Comparison of ENCODE assay signal across 8 cellular contexts in the genomic region with DNA sequence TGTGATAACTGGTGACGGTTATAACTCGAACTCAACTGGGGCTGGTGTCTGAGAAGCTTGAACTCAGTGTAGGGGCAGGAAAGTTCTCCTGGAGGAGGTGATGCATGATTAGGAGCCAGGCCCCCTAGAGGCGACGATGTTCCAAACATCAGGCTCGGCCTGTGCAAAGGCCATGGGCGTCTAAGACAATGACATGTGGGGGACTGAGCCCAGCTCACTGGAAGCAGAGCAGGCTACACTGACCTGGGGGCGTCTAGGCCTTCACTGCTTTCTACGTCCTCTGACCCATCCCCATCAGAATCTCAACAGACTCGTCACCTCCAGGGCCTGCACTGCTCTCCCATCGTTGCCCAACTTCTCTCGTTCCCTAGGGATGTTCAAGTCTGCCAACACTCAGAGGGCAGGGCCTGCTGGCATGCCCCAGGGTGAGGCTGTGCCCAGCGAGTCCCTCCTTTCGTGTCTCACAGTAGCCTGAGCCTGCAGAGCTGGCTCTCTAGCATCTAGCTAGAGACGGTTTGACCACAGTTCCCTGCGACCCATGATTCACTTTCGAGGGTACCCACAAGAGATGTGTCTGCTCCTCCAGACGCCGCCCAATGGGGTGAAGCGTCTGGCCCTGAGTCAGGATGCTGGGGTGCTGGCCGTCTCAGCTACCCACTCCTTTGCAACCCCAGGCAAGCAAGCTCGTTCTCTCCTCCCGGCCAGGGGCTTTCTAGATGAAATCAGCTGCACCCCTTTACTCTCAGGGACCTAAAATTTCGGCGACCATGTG. TPM values are rescaled to one million over a fixed set of nuclear protein-coding genes. Genes with fewer than 3 reads are reported as not detected.
A peak's percentile ranks its signal among the peaks of the same experiment; 100 is the strongest.
DNase-seq lines count a peak whose midpoint lies in the region; ATAC-seq lines count a peak whose summit lies in the region.

No MANE protein-coding gene starts in this region.

- H3K36me3 ChIP-seq in effector memory CD4-positive, alpha-beta T cell (ENCODE audit: control insufficient read depth, insufficient read depth, low read length), result peaks cover 11% of the 10 kb centered on the region
- H3K36me3 ChIP-seq in mucosa of rectum (ENCODE audit: control insufficient read depth in 2 of 2, insufficient read depth in 2 of 2, low read length in 2 of 2), result peaks cover 5 to 12% of the 10 kb centered on the region in 2 donors

- peaks cover 23% of the 10 kb centered on the region for H3K36me3 Mint-ChIP-seq in stimulated activated memory B cell treated with anti-CD40 and anti-IgM and Interleukin-4, amounts not matched to agents 10 μg/mL and 1 μg/mL and 100 μg/mL, for 72 hours

- peak overlapping the region; percentile 99 for H3K4me3 Mint-ChIP-seq in stimulated activated memory B cell treated with anti-CD40 and anti-IgM and Interleukin-4, amounts not matched to agents 10 μg/mL and 1 μg/mL and 100 μg/mL, for 72 hours

- H3K4me3 ChIP-seq in effector memory CD4-positive, alpha-beta T cell (ENCODE audit: insufficient read depth, low read depth, low read length, poor library complexity, severe bottlenecking), result peak overlapping the region; percentile 86
- peak overlapping the region; percentile 90 to 93 for H3K4me3 ChIP-seq in mucosa of rectum (ENCODE audit: low read length in 2 of 2)

- H3K27me3 ChIP-seq in effector memory CD4-positive, alpha-beta T cell (replicated peaks; ENCODE audit: control insufficient read depth, insufficient read depth, low read length, poor library complexity, severe bottlenecking), result no peaks in the 10 kb centered on the region
- no peaks in the 10 kb centered on the region for H3K27me3 ChIP-seq in mucosa of rectum (ENCODE audit: control insufficient read depth in 2 of 2, insufficient read depth in 2 of 2, low read length in 2 of 2)

- ATAC-seq in HG02678 (IDR thresholded peaks at IDR 0.05; ENCODE audit: unreplicated experiment) (peak; percentile 30), GM18519 (IDR thresholded peaks at IDR 0.05; ENCODE audit: low FRiP score, unreplicated experiment) (no peak)
- peak; percentile 44 for ATAC-seq in stimulated activated memory B cell treated with anti-CD40 and anti-IgM and Interleukin-4, amounts not matched to agents 10 μg/mL and 1 μg/mL and 100 μg/mL, for 72 hours

- no peaks in the 10 kb centered on the region for H3K27me3 Mint-ChIP-seq in stimulated activated memory B cell treated with anti-CD40 and anti-IgM and Interleukin-4, amounts not matched to agents 10 μg/mL and 1 μg/mL and 100 μg/mL, for 72 hours

- H3K4me1 Mint-ChIP-seq in stimulated activated memory B cell treated with anti-CD40 and anti-IgM and Interleukin-4, amounts not matched to agents 10 μg/mL and 1 μg/mL and 100 μg/mL, for 72 hours, result peaks cover 67% of the 10 kb centered on the region

- H3K27ac ChIP-seq in effector memory CD4-positive, alpha-beta T cell (ENCODE audit: insufficient read depth, low read length, poor library complexity, severe bottlenecking), result peak overlapping the region; percentile 100
- H3K27ac ChIP-seq in mucosa of rectum (ENCODE audit: low read depth in 2 of 2, low read length in 2 of 2), result peak overlapping the region; percentile 94 to 96

- peak; percentile 86 for DNase-seq in ELF-1 (ENCODE audit: low read depth, low spot score)
- peak; percentile 73 for DNase-seq in NCI-H460 (ENCODE audit: extremely low read depth, low read depth)
- DNase-seq in activated CD4-positive, alpha-beta T cell treated with anti-CD3 and anti-CD28 coated beads, Interleukin-2, amount 50 U/mL, for 4 hours, result peak; percentile 58 to 59
- peak; percentile 51 to 74 (median 65) for DNase-seq in effector memory CD4-positive, alpha-beta T cell

- peaks cover 19% of the 10 kb centered on the region for H3K4me1 ChIP-seq in effector memory CD4-positive, alpha-beta T cell (ENCODE audit: control insufficient read depth, insufficient read depth, low read length, poor library complexity, severe bottlenecking)
- H3K4me1 ChIP-seq in mucosa of rectum (ENCODE audit: control insufficient read depth in 2 of 2, insufficient read depth in 2 of 2, low read length in 2 of 2), result peaks cover 19 to 22% of the 10 kb centered on the region in 2 donors

- H3K9ac ChIP-seq in mucosa of rectum (ENCODE audit: low read depth in 1 of 2, low read length in 2 of 2), result peak overlapping the region; percentile 83 to 92

- H3K9me3 Mint-ChIP-seq in stimulated activated memory B cell treated with anti-CD40 and anti-IgM and Interleukin-4, amounts not matched to agents 10 μg/mL and 1 μg/mL and 100 μg/mL, for 72 hours, result no peaks in the 10 kb centered on the region

- H3K27ac Mint-ChIP-seq in stimulated activated memory B cell treated with anti-CD40 and anti-IgM and Interleukin-4, amounts not matched to agents 10 μg/mL and 1 μg/mL and 100 μg/mL, for 72 hours, result peak overlapping the region; percentile 94

- no peaks in the 10 kb centered on the region for H3K9me3 ChIP-seq in effector memory CD4-positive, alpha-beta T cell (ENCODE audit: control insufficient read depth, low read length)
- H3K9me3 ChIP-seq in mucosa of rectum (ENCODE audit: control insufficient read depth in 2 of 2, low read length in 2 of 2), result no peaks in the 10 kb centered on the region

RNA-seq across cellular contexts. Expression of gene ATG16L2, which starts 1.1 kb away (rescaled TPM):
- total RNA-seq in NCI-H460 (2014; rRNA removed; shearing (Covaris generic)), result 3.8 and 5.1 TPM in 2 replicates
- 82.2 and 85.8 TPM in 2 replicates for polyA plus RNA-seq in NCI-H460 (2014; cell fraction: nucleus; rRNA removed)

RNA-seq across cellular contexts. Expression of gene STARD10, which starts 19.3 kb away (rescaled TPM):
- total RNA-seq in NCI-H460 (2014; rRNA removed; shearing (Covaris generic)), result 4.3 and 7.4 TPM in 2 replicates
- 2.4 and 9.2 TPM in 2 replicates for polyA plus RNA-seq in NCI-H460 (2014; cell fraction: nucleus; rRNA removed)
